In the genomic region with DNA sequence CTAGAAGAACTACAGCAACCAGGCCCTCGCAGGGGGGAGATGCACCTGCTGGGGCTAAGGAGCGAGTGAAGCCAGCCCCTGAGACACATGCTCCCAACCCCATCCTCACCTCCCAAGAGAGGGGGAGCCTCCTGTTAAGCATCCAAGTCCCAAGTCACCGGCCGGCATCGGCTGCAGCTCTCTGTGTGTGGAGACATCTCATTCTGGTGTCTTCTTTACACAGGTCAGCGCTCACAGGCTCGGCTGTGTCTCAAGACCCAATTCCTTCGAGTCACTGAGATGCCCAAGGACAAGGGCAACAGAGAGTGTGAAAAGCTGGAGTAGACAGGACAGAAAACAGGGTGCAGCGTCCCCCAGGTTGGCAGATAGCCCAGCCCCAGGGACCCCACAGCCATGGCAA, we compare ENCODE assay signal across 32 cellular contexts. TPM values are rescaled to one million over a fixed set of nuclear protein-coding genes. Genes with fewer than 3 reads are reported as not detected.
DNase-seq lines count a peak whose midpoint lies in the region; ATAC-seq lines count a peak whose summit lies in the region.
"Had no signal": no experiment of that assay in that cellular context is flagged by ENCODE, and none has a peak within 500 bp of the region (broad histone marks: within the 10 kb centered on the region; RNA-seq: fewer than 3 reads in every experiment).

No MANE protein-coding gene starts in this region.

- H3K36me3 Mint-ChIP-seq in activated naive CD4-positive, alpha-beta T cell treated with anti-CD3 and anti-CD28 coated beads, Interleukin-2, amount 10 ng/mL, durations not matched to agents 7 days and 5 days = peaks cover 5% of the 10 kb centered on the region
- no peaks in the 10 kb centered on the region for H3K36me3 Mint-ChIP-seq in CD4-positive, alpha-beta memory T cell
- H3K36me3 Mint-ChIP-seq in T-helper 17 cell (ENCODE audit: low read depth) = no peaks in the 10 kb centered on the region
- H3K36me3 Mint-ChIP-seq in naive thymus-derived CD8-positive, alpha-beta T cell = no peaks in the 10 kb centered on the region
- H3K36me3 Mint-ChIP-seq: stimulated activated memory B cell treated with anti-CD40 and anti-IgM and Interleukin-4, amounts not matched to agents 10 μg/mL and 1 μg/mL and 100 μg/mL, for 72 hours had no signal

- peaks cover 16% of the 10 kb centered on the region for H3K27me3 Mint-ChIP-seq in activated naive CD4-positive, alpha-beta T cell treated with anti-CD3 and anti-CD28 coated beads, Interleukin-2, amount 10 ng/mL, durations not matched to agents 7 days and 5 days
- H3K27me3 Mint-ChIP-seq in CD4-positive, alpha-beta memory T cell = no peaks in the 10 kb centered on the region
- H3K27me3 Mint-ChIP-seq in T-helper 17 cell = no peaks in the 10 kb centered on the region
- H3K27me3 Mint-ChIP-seq in naive thymus-derived CD8-positive, alpha-beta T cell = no peaks in the 10 kb centered on the region
- H3K27me3 Mint-ChIP-seq: activated B cell treated with CpG ODN at 0.5 μM for 24 hours; effector memory CD8-positive, alpha-beta T cell had no signal

- POLR2A ChIA-PET in CD4-positive, alpha-beta memory T cell (lab: Charles Lee; ENCODE audit: partially characterized antibody) = interaction anchor here (0.5 to 2.3 kb wide), 3 partner anchors 19 to 61 kb away, joined by 3 to 17 read pairs (median 10); no protein-coding TSS in a partner anchor
- POLR2A ChIA-PET in naive thymus-derived CD8-positive, alpha-beta T cell (lab: Charles Lee) = interaction anchor here (0.7 to 2.8 kb wide), 6 partner anchors 10 to 59 kb away, joined by 3 to 10 read pairs (median 3); a partner anchor contains a TSS

- peak overlapping the region; percentile 86 for H3K27ac Mint-ChIP-seq in activated naive CD4-positive, alpha-beta T cell treated with anti-CD3 and anti-CD28 coated beads, Interleukin-2, amount 10 ng/mL, durations not matched to agents 7 days and 5 days
- H3K27ac Mint-ChIP-seq in CD4-positive, alpha-beta memory T cell = peak overlapping the region; percentile 64 to 93 (median 81)
- H3K27ac Mint-ChIP-seq in T-helper 17 cell = peak overlapping the region; percentile 86
- H3K27ac Mint-ChIP-seq in naive thymus-derived CD8-positive, alpha-beta T cell = peak overlapping the region; percentile 65 to 96 (median 91)

- no peak for ATAC-seq in T-helper 17 cell
- ATAC-seq in naive thymus-derived CD8-positive, alpha-beta T cell = no peak
- ATAC-seq: effector memory CD8-positive, alpha-beta T cell; GM12878; lower lobe of right lung; right lobe of liver; stimulated activated memory B cell treated with anti-CD40 and anti-IgM and Interleukin-4, amounts not matched to agents 10 μg/mL and 1 μg/mL and 100 μg/mL, for 72 hours had no signal

- peaks cover 48% of the 10 kb centered on the region for H3K4me1 Mint-ChIP-seq in activated naive CD4-positive, alpha-beta T cell treated with anti-CD3 and anti-CD28 coated beads, Interleukin-2, amount 10 ng/mL, durations not matched to agents 7 days and 5 days
- peaks cover 15 to 68% (median 43%) of the 10 kb centered on the region in 4 donors for H3K4me1 Mint-ChIP-seq in CD4-positive, alpha-beta memory T cell
- H3K4me1 Mint-ChIP-seq in T-helper 17 cell = peaks cover 19% of the 10 kb centered on the region
- peaks cover 23 to 67% (median 50%) of the 10 kb centered on the region in 4 donors for H3K4me1 Mint-ChIP-seq in naive thymus-derived CD8-positive, alpha-beta T cell

- DNase-seq in activated naive CD4-positive, alpha-beta T cell treated with anti-CD3 and anti-CD28 coated beads, Interleukin-2, amount 10 ng/mL, durations not matched to agents 7 days and 5 days = no peak
- DNase-seq in activated naive CD4-positive, alpha-beta T cell treated with Interleukin-2 at 50 U/mL for 16 hours = no peak
- no peak for DNase-seq in CD4-positive, alpha-beta memory T cell
- DNase-seq in T-helper 17 cell (no peak), pons (ENCODE audit: low spot score) (no peak), Ammon's horn (ENCODE audit: low spot score) (no peak), NCI-H1417 treated with DMSO at 0.1 percent for 48 hours (lab: John Stamatoyannopoulos, UW) (no peak)
- DNase-seq in naive thymus-derived CD8-positive, alpha-beta T cell = no peak
- DNase-seq: ACHN; activated B cell treated with CpG ODN at 0.5 μM for 24 hours; activated naive CD4-positive, alpha-beta T cell; activated T-cell treated with anti-CD3 and anti-CD28 coated beads, Interleukin-2, amount 50 U/mL, for 1 hour; cortex of kidney; DMS 273 treated with DMSO at 0.1 percent for 48 hours; effector memory CD8-positive, alpha-beta T cell; EL; head of caudate nucleus; Kasumi-1; kidney; lower lobe of right lung; NCI-H1694 treated with DMSO at 0.1 percent for 48 hours; right lobe of liver; stimulated activated CD4-positive, alpha-beta T cell treated with anti-CD3 and anti-CD28 coated beads, Interleukin-12 subunit alpha, Interleukin-12 subunit beta, amount 100 ng/mL, for 4 hours; stimulated activated CD4-positive, alpha-beta T cell treated with anti-CD3 and anti-CD28 coated beads, Interleukin-4, amount 100 ng/mL, for 24 hours had no signal

- H3K36me3 ChIP-seq in CD4-positive, alpha-beta memory T cell (ENCODE audit: insufficient read depth, low read length) = no peaks in the 10 kb centered on the region
- H3K36me3 ChIP-seq: ascending aorta, lower lobe of right lung, right lobe of liver, upper lobe of left lung had no signal

- no peak overlapping the region for H3K27ac ChIP-seq in CD4-positive, alpha-beta memory T cell (ENCODE audit: low read depth, low read length)
- H3K27ac ChIP-seq: ascending aorta, HL-60, lower lobe of right lung, parathyroid adenoma had no signal

- H3K4me3 Mint-ChIP-seq in activated naive CD4-positive, alpha-beta T cell treated with anti-CD3 and anti-CD28 coated beads, Interleukin-2, amount 10 ng/mL, durations not matched to agents 7 days and 5 days = no peak overlapping the region
- H3K4me3 Mint-ChIP-seq in CD4-positive, alpha-beta memory T cell = peak overlapping the region in 2 of 8 donors; percentile 8 to 26
- peak overlapping the region; percentile 63 for H3K4me3 Mint-ChIP-seq in T-helper 17 cell
- H3K4me3 Mint-ChIP-seq in naive thymus-derived CD8-positive, alpha-beta T cell = peak overlapping the region in 7 of 10 donors; percentile 20 to 85 (median 76)
- H3K4me3 Mint-ChIP-seq: activated B cell treated with CpG ODN at 0.5 μM for 24 hours; stimulated activated memory B cell treated with anti-CD40 and anti-IgM and Interleukin-4, amounts not matched to agents 10 μg/mL and 1 μg/mL and 100 μg/mL, for 72 hours had no signal

- H3K9me3 Mint-ChIP-seq in activated naive CD4-positive, alpha-beta T cell treated with anti-CD3 and anti-CD28 coated beads, Interleukin-2, amount 10 ng/mL, durations not matched to agents 7 days and 5 days = peaks cover 5% of the 10 kb centered on the region
- H3K9me3 Mint-ChIP-seq in CD4-positive, alpha-beta memory T cell = peaks cover 0 to 3% (median 0%) of the 10 kb centered on the region in 8 donors
- no peaks in the 10 kb centered on the region for H3K9me3 Mint-ChIP-seq in naive thymus-derived CD8-positive, alpha-beta T cell
- H3K9me3 Mint-ChIP-seq: activated B cell treated with CpG ODN at 0.5 μM for 24 hours; effector memory CD8-positive, alpha-beta T cell had no signal

- no peak overlapping the region for H3K4me3 ChIP-seq in CD4-positive, alpha-beta memory T cell (ENCODE audit: low read length in 2 of 2)
- H3K4me3 ChIP-seq: ascending aorta, GM12878, lower lobe of right lung, upper lobe of left lung had no signal

- CTCF ChIA-PET in activated naive CD4-positive, alpha-beta T cell treated with anti-CD3 and anti-CD28 coated beads, Interleukin-2, amount 10 ng/mL, durations not matched to agents 7 days and 5 days (lab: Charles Lee) = no interaction called here
- CTCF ChIA-PET in CD4-positive, alpha-beta memory T cell (lab: Charles Lee; ENCODE audit: partially characterized antibody) = no interaction called here

- H3K4me1 ChIP-seq in CD4-positive, alpha-beta memory T cell (ENCODE audit: insufficient read depth, low read length) = peaks cover 38% of the 10 kb centered on the region

- intact Hi-C loops in CD4-positive, alpha-beta memory T cell (cut with micrococcal nuclease) = no loop called here

- H3K27me3 ChIP-seq in CD4-positive, alpha-beta memory T cell (ENCODE audit: insufficient read depth, low read length) = no peaks in the 10 kb centered on the region
- H3K27me3 ChIP-seq: ascending aorta, right lobe of liver, upper lobe of left lung had no signal

- H3K9me3 ChIP-seq in CD4-positive, alpha-beta memory T cell (ENCODE audit: control insufficient read depth in 1 of 2, low read length in 2 of 2) = no peaks in the 10 kb centered on the region
- H3K9me3 ChIP-seq in T-helper 17 cell (ENCODE audit: control insufficient read depth, low read length, poor library complexity, severe bottlenecking) = no peaks in the 10 kb centered on the region
- H3K9me3 ChIP-seq: ascending aorta, lower lobe of right lung, right lobe of liver, upper lobe of left lung had no signal

RNA-seq across cellular contexts. Expression of a gene that starts 21.1 kb away (rescaled TPM):
- total RNA-seq in CD4-positive, alpha-beta memory T cell = 10 to 100 TPM in 1 of 2 experiments, 1 to 10 TPM in 1; 9.7 to 11.0 TPM
- 10 to 100 TPM in 1 of 2 donors, 1 to 10 TPM in 1; 6.8 to 10.9 TPM for polyA plus RNA-seq in CD4-positive, alpha-beta memory T cell
- 1 to 10 TPM; 6.5 to 6.8 TPM for total RNA-seq in T-helper 17 cell
- 10 to 100 TPM; 13.6 to 14.2 TPM for total RNA-seq in naive thymus-derived CD8-positive, alpha-beta T cell
- 10 to 100 TPM in 1 of 3 donors, 1 to 10 TPM in 2; 7.4 to 10.2 (median 9.0) TPM for polyA plus RNA-seq in naive thymus-derived CD8-positive, alpha-beta T cell

RNA-seq across cellular contexts. Expression of a gene that starts 29.4 kb away (rescaled TPM):
- total RNA-seq in CD4-positive, alpha-beta memory T cell = 10 to 100 TPM; 73.6 to 75.9 TPM
- 10 to 100 TPM; 13.8 to 65.3 TPM for polyA plus RNA-seq in CD4-positive, alpha-beta memory T cell
- total RNA-seq in T-helper 17 cell = 10 to 100 TPM; 39.4 to 41.3 TPM
- 10 to 100 TPM; 77.1 to 79.9 TPM for total RNA-seq in naive thymus-derived CD8-positive, alpha-beta T cell
- 10 to 100 TPM; 26.5 to 58.2 (median 40.1) TPM for polyA plus RNA-seq in naive thymus-derived CD8-positive, alpha-beta T cell

RNA-seq across cellular contexts. Expression of a gene that starts 41.6 kb away (rescaled TPM):
- not detected for total RNA-seq in CD4-positive, alpha-beta memory T cell
- polyA plus RNA-seq in CD4-positive, alpha-beta memory T cell = under 1 TPM in 1 of 2 donors, not detected in 1; 0.41 TPM
- not detected for total RNA-seq in T-helper 17 cell
- total RNA-seq in naive thymus-derived CD8-positive, alpha-beta T cell = 1 to 10 TPM; 1.2 to 2.2 TPM
- polyA plus RNA-seq in naive thymus-derived CD8-positive, alpha-beta T cell = under 1 TPM in 1 of 3 donors, not detected in 2; 0.15 TPM
- total RNA-seq: activated CD8-positive, alpha-beta memory T cell treated with anti-CD3 and anti-CD28 coated beads for 36 hours; mononuclear cell had no signal
